ENCODE assay signal across 27 cellular contexts in the genomic region with DNA sequence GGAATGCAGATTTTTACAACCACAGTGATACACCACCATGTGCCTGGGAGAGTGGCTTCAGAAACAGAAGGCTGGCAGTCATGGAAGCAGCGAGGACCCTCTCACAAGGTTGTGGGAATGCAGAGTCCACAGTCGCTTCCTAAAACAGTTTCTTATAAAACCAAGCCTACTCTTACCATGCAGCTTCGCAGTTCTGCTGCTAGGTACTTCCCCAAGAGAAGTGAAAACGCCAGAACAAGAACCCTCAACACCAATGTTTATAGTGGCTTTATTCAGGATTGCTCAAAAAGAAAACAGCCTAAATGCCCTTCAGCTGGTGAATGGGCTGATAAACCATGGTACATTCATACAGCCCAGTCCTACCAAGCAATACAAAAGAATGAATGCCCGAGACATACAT.
A peak's percentile ranks its signal among the peaks of the same experiment; 100 is the strongest.
DNase-seq lines count a peak whose midpoint lies in the region; ATAC-seq, FAIRE-seq and TF ChIP-seq lines count a peak whose summit lies in the region.
"Had no signal": no experiment of that assay in that cellular context is flagged by ENCODE, and none has a peak within 500 bp of the region (broad histone marks: within the 10 kb centered on the region; RNA-seq: fewer than 3 reads in every experiment).

No MANE protein-coding gene starts in this region.

- no peak overlapping the region for H3K4me3 Mint-ChIP-seq in nephron progenitor cell
- H3K4me3 Mint-ChIP-seq: CD4-positive, alpha-beta T cell had no signal

- no peak for ATAC-seq in GM21825 (IDR thresholded peaks at IDR 0.05; ENCODE audit: unreplicated experiment)
- ATAC-seq in GM19023 (IDR thresholded peaks at IDR 0.05; ENCODE audit: unreplicated experiment): no peak
- ATAC-seq in Right ventricle myocardium superior (ENCODE audit: poor library complexity): no peak
- ATAC-seq: body of pancreas, gastrocnemius medialis, left colon, sciatic nerve had no signal

- no peak for TF ChIP-seq POLR2A in GM12891 (IDR thresholded peaks at IDR 0.05; ENCODE audit: low read depth, low read length)

- no peak for TF ChIP-seq CTCF in GM20000 (IDR thresholded peaks at IDR 0.05; ENCODE audit: extremely low read depth, missing control alignments)
- TF ChIP-seq CTCF in nephron progenitor cell (IDR thresholded peaks at IDR 0.05): no peak

- peak overlapping the region; percentile 31 for H3K27ac Mint-ChIP-seq in nephron progenitor cell
- H3K27ac Mint-ChIP-seq: CD4-positive, alpha-beta T cell had no signal

- intact Hi-C loops in Right ventricle myocardium superior (cut with DNase I): no loop called here

- peaks cover 32% of the 10 kb centered on the region for H3K4me1 Mint-ChIP-seq in nephron progenitor cell

- no peaks in the 10 kb centered on the region for H3K9me3 Mint-ChIP-seq in nephron progenitor cell
- H3K9me3 Mint-ChIP-seq: CD4-positive, alpha-beta T cell had no signal

- H3K36me3 Mint-ChIP-seq in nephron progenitor cell (ENCODE audit: low read depth): peaks cover 66% of the 10 kb centered on the region

- H3K27me3 Mint-ChIP-seq in nephron progenitor cell (ENCODE audit: low read depth, poor library complexity): no peaks in the 10 kb centered on the region
- H3K27me3 Mint-ChIP-seq: CD4-positive, alpha-beta T cell had no signal

- no peak for DNase-seq in GM12891 (ENCODE audit: insufficient read length, low spot score)
- peak; percentile 51 for DNase-seq in GM20000 (ENCODE audit: low spot score)
- peak; percentile 44 for DNase-seq in MV-4-11 (lab: John Stamatoyannopoulos, UW)
- DNase-seq in nephron progenitor cell: no peak
- DNase-seq in DMS53 (lab: John Stamatoyannopoulos, UW): no peak
- no peak for DNase-seq in Right ventricle myocardium superior
- DNase-seq: activated CD4-positive, alpha-beta T cell treated with anti-CD3 and anti-CD28 coated beads for 4 hours; activated CD8-positive, alpha-beta memory T cell treated with anti-CD3 and anti-CD28 coated beads for 24 hours; activated naive CD4-positive, alpha-beta T cell; activated T-cell treated with anti-CD3 and anti-CD28 coated beads, Interleukin-2, amount 50 U/mL, for 1 hour; adrenal gland; body of pancreas; CD4-positive, alpha-beta T cell; dorsolateral prefrontal cortex; gastrocnemius medialis; GOT3; KG1; left colon; NCI-H1436 treated with DMSO at 0.1 percent for 48 hours; NCI-H82; PC-9; SHP77; stimulated activated CD4-positive, alpha-beta T cell treated with anti-CD3 and anti-CD28 coated beads, Interleukin-12 subunit alpha, Interleukin-12 subunit beta, amount 100 ng/mL, for 4 hours; stimulated activated CD4-positive, alpha-beta T cell treated with anti-CD3 and anti-CD28 coated beads, Interleukin-4, amount 100 ng/mL, for 1 hour had no signal

- no peak for FAIRE-seq in GM12891 (lab: Jason Lieb, UNC)

TF ChIP-seq in GM12891, 5 proteins besides CTCF, POLR2A, EP300 and RAD21:
- TF ChIP-seq PAX5 (IDR thresholded peaks at IDR 0.05; ENCODE audit: insufficient read depth, low read length, severe bottlenecking) (no peak), SPI1 (IDR thresholded peaks at IDR 0.05; ENCODE audit: low read depth, low read length) (peak; percentile 75), POLR2AphosphoS5 (IDR thresholded peaks at IDR 0.05; ENCODE audit: low read depth, low read length) (no peak), TAF1 (IDR thresholded peaks at IDR 0.05; ENCODE audit: low read depth, low read length) (no peak), POU2F2 (IDR thresholded peaks at IDR 0.05; ENCODE audit: low read depth, low read length) (no peak)

Comparison
In these comparisons a context has a peak if more than half of its experiments do, and no peak if none do; other contexts are left out.
1. DNase-seq: peak in GM20000 (single experiment) and MV-4-11 (single experiment); none in GM12891 (single experiment), nephron progenitor cell (single experiment), DMS53 (single experiment) and Right ventricle myocardium superior (single experiment).